In the genomic region with DNA sequence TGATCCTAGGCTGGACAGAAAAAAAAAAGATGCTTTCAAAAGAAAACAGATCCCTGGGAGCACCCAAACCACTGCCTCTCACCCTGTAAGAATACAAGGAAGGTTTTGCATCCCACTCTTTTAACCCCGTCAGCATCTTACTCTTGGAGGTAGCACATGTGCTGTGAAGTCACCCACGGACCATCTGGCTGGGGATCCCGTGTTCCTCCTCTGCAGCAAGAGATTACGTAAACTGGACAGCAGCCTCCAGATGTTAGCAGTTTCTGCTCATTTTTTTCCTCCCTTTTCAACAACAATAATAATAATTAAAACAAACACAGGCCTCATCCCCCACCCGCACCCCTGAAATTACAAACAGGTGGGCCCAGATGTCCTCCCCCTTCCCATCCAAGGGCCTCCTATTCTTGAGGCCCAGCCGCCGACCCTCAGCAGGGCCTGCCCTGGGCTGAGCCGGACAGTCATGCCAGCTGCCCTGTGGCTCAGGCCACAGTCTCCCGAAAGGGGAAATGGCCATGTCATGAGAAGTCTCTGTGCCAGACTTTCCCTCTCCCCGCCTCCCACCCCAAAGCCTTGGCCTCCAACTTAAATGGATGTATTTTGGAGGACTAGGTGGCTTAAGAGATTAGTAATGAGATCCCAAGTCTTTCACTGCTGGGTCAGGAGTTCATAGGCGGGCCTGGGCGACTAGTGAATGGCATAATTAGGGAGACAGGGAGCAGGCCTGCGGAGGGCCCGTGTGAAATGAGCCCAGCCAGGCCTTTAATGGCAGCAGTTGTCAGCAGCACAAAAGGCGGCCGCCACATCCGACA, we compare ENCODE assay signal across 11 cellular contexts.
A peak's percentile ranks its signal among the peaks of the same experiment; 100 is the strongest.
DNase-seq lines count a peak whose midpoint lies in the region; ATAC-seq lines count a peak whose summit lies in the region.
"Had no signal": no experiment of that assay in that cellular context is flagged by ENCODE, and none has a peak within 500 bp of the region (broad histone marks: within the 10 kb centered on the region; RNA-seq: fewer than 3 reads in every experiment).

No MANE protein-coding gene starts in this region.

- H3K36me3 ChIP-seq in urinary bladder (ENCODE audit: insufficient read depth): no peaks in the 10 kb centered on the region
- H3K36me3 ChIP-seq: spleen had no signal

- peak overlapping the region; percentile 68 for H3K27ac ChIP-seq in urinary bladder (ENCODE audit: low read depth)
- H3K27ac ChIP-seq: spleen had no signal

- no peaks in the 10 kb centered on the region for H3K4me1 ChIP-seq in urinary bladder (ENCODE audit: insufficient read depth)
- H3K4me1 ChIP-seq: spleen had no signal

- H3K4me3 ChIP-seq in urinary bladder (ENCODE audit: low read depth, low read length): no peak overlapping the region
- H3K4me3 ChIP-seq: spleen had no signal

- WGBS in urinary bladder: 65% methylated on average over 17 of the region's 17 CpGs

- DNase-seq in NCI-H82 (lab: John Stamatoyannopoulos, UW) (peak; percentile 97), fibroblast of peridontal ligament (ENCODE audit: extremely low read depth) (peak; percentile 69), mucosa of gallbladder (ENCODE audit: low spot score) (peak; percentile 45)
- no peak for DNase-seq in effector CD4-positive, alpha-beta T cell
- DNase-seq: activated CD8-positive, alpha-beta T cell treated with anti-CD3 and anti-CD28 coated beads, Interleukin-2, amount 10 ng/mL, durations not matched to agents 7 days and 5 days; NCI-H510A treated with DMSO at 0.1 percent for 48 hours; spleen had no signal

- no peak for ATAC-seq in GM18519 (IDR thresholded peaks at IDR 0.05; ENCODE audit: low FRiP score, unreplicated experiment)
- ATAC-seq in GM21723 (IDR thresholded peaks at IDR 0.05; ENCODE audit: unreplicated experiment): no peak
- ATAC-seq: activated CD8-positive, alpha-beta T cell treated with anti-CD3 and anti-CD28 coated beads, Interleukin-2, amount 10 ng/mL, durations not matched to agents 7 days and 5 days; SK-N-SH treated with all-trans-retinoic acid at 6 μM for 48 hours had no signal
